10 cellular contexts compared by ENCODE assay signal in genomic region chr11:111944651-111945051, GRCh38. TPM values are rescaled to one million over a fixed set of nuclear protein-coding genes. Genes with fewer than 3 reads are reported as not detected.
DNase-seq lines count a peak whose midpoint lies in the region; ATAC-seq and TF ChIP-seq lines count a peak whose summit lies in the region.
"Had no signal": no experiment of that assay in that cellular context is flagged by ENCODE, and none has a peak within 500 bp of the region (broad histone marks: within the 10 kb centered on the region; RNA-seq: fewer than 3 reads in every experiment).

No MANE protein-coding gene starts in this region.

- H3K36me3 ChIP-seq in IMR-90 (ENCODE audit: control insufficient read depth, insufficient read depth, low read length): no peaks in the 10 kb centered on the region
- H3K36me3 ChIP-seq in mesodermal cell (ENCODE audit: control insufficient read depth, insufficient read depth, low read length): peaks cover 10% of the 10 kb centered on the region

- H2AK9ac ChIP-seq in IMR-90 (replicated peaks; ENCODE audit: low read depth, low read length, poor library complexity): peak overlapping the region; percentile 70

- in situ Hi-C loops in IMR-90 (cut with MboI; ENCODE audit: low sequenced_read_pairs): no loop called here
- in situ Hi-C loops in astrocyte of the spinal cord (cut with HindIII; ENCODE audit: low sequenced_read_pairs): no loop called here

- H4K5ac ChIP-seq in IMR-90 (ENCODE audit: low read depth, low read length): peak overlapping the region; percentile 47

- DNase-seq in A172 (ENCODE audit: low spot score) (peak; percentile 55), IMR-90 (peak; percentile 83), astrocyte of the spinal cord (ENCODE audit: low read depth, low spot score) (peak; percentile 96), SW 1271 (lab: John Stamatoyannopoulos, UW) (no peak), NCI-H526 (lab: John Stamatoyannopoulos, UW) (no peak)
- DNase-seq: DMS53, NCI-H1092 treated with DMSO at 0.1 percent for 48 hours had no signal

- no peaks in the 10 kb centered on the region for H4K20me1 ChIP-seq in IMR-90 (ENCODE audit: insufficient read depth, low read length)

- peak overlapping the region; percentile 71 for H2AFZ ChIP-seq in IMR-90 (replicated peaks; ENCODE audit: low read length, poor library complexity)

- H3K27ac ChIP-seq in IMR-90 (ENCODE audit: insufficient read depth, low read length) (peak overlapping the region; percentile 78), mesodermal cell (ENCODE audit: low read depth, low read length, severe bottlenecking) (peak overlapping the region; percentile 54)

- intact Hi-C loops in IMR-90 (cut with micrococcal nuclease): no loop called here

- H3K79me1 ChIP-seq in IMR-90 (ENCODE audit: low read depth in 1 of 2, low read length in 2 of 2): peaks cover 7 to 36% of the 10 kb centered on the region in 2 experiments

- peak; percentile 40 for ATAC-seq in IMR-90 (ENCODE audit: low read depth)
- ATAC-seq in GM18511 (IDR thresholded peaks at IDR 0.05; ENCODE audit: unreplicated experiment): no peak
- no peak for ATAC-seq in GM19328 (IDR thresholded peaks at IDR 0.05; ENCODE audit: unreplicated experiment)

- peak overlapping the region; percentile 90 for H4K91ac ChIP-seq in IMR-90 (ENCODE audit: insufficient read depth, low read depth, low read length)

- H3K9me3 ChIP-seq in IMR-90 (ENCODE audit: control insufficient read depth, insufficient read depth, low read length) (no peaks in the 10 kb centered on the region), mesodermal cell (ENCODE audit: control insufficient read depth, low read length) (no peaks in the 10 kb centered on the region)

- no peak for TF ChIP-seq CTCF in IMR-90 (conservative IDR thresholded peaks at IDR 0.05; ENCODE audit: low read depth, low read length)
- TF ChIP-seq CTCF in astrocyte of the spinal cord (IDR thresholded peaks at IDR 0.05; ENCODE audit: low read depth, low read length): no peak

- dilution Hi-C loops in IMR-90 (cut with HindIII; ENCODE audit: low sequenced_read_pairs, unreplicated experiment): no loop called here

- no peak for TF ChIP-seq RAD21 in IMR-90 (IDR thresholded peaks at IDR 0.05; ENCODE audit: low read length)

- H3K18ac ChIP-seq in IMR-90 (ENCODE audit: low read depth, low read length): peak overlapping the region; percentile 60; the same call in 1 of the 2 replicates

- H4K8ac ChIP-seq in IMR-90 (ENCODE audit: low read depth in 2 of 2, low read length in 2 of 2): peak overlapping the region; percentile 53 to 84; a peak in 3 of 4 replicates

- H3K23ac ChIP-seq in IMR-90 (ENCODE audit: low read depth, low read length): peak overlapping the region; percentile 86

- H2BK120ac ChIP-seq in IMR-90 (ENCODE audit: low read depth, low read length): peak overlapping the region; percentile 90

- H3K56ac ChIP-seq in IMR-90 (ENCODE audit: extremely low read depth, insufficient read depth, low read length): no peak overlapping the region; the same call in 1 of the 2 replicates

- POLR2A ChIA-PET in IMR-90 (lab: Charles Lee; ENCODE audit: unreplicated experiment): no interaction called here

- 0% methylated on average over 1 of the region's 5 CpGs; no CpG with 5 or more reads in 1 of the 2 experiments for WGBS in IMR-90 (ENCODE audit: extremely low coverage in 2 of 2, insufficient read length in 1 of 2), 2 experiments
- WGBS in mesodermal cell (ENCODE audit: insufficient coverage in 2 of 2), 2 experiments: 90 to 92% methylated on average over 4 of the region's 5 CpGs

- BruUV-seq in IMR-90 (replicated peaks; lab: Mats Ljungman, UMichigan): no TSS peak

- 0 out of 2 replicates have a peak overlapping the region, but pooled peaks have one; percentile 20 for H3K9ac ChIP-seq in IMR-90 (ENCODE audit: low read depth, low read length)

- no peak for TF ChIP-seq POLR2A in IMR-90 (IDR thresholded peaks at IDR 0.05; ENCODE audit: low read depth, low read length)

- peaks cover 11% of the 10 kb centered on the region for H3K4me1 ChIP-seq in IMR-90 (ENCODE audit: control insufficient read depth, insufficient read depth, low read length)
- peaks cover 25% of the 10 kb centered on the region for H3K4me1 ChIP-seq in mesodermal cell (ENCODE audit: control insufficient read depth, insufficient read depth, low read length, poor library complexity, severe bottlenecking)

- peak overlapping the region; percentile 92 for H3K14ac ChIP-seq in IMR-90 (replicated peaks; ENCODE audit: low read depth, low read length)

- peak overlapping the region; percentile 97 for H2BK5ac ChIP-seq in IMR-90 (ENCODE audit: low read depth, low read length, poor library complexity, severe bottlenecking)

- no peak overlapping the region for H3K4me3 ChIP-seq in IMR-90 (ENCODE audit: insufficient read depth, low read depth, low read length)
- H3K4me3 ChIP-seq in astrocyte of the spinal cord (ENCODE audit: low read depth, low read length): no peak overlapping the region
- H3K4me3 ChIP-seq in mesodermal cell (ENCODE audit: extremely low read depth, insufficient read depth, low read length, poor library complexity, severe bottlenecking): no peak overlapping the region

- CTCF ChIA-PET in IMR-90 (lab: Yijun Ruan, JAX): interaction anchor here (0.6 to 2.2 kb wide), 4 partner anchors 10 to 37 kb away, joined by 3 to 6 read pairs (median 4); no protein-coding TSS in a partner anchor

- no peaks in the 10 kb centered on the region for H3K27me3 ChIP-seq in IMR-90 (ENCODE audit: control insufficient read depth, insufficient read depth, low read length)

- H3K4ac ChIP-seq in IMR-90 (ENCODE audit: low read depth, low read length): peak overlapping the region; percentile 85

- H3K9me1 ChIP-seq in IMR-90 (ENCODE audit: insufficient read depth, low read length): peaks cover 21% of the 10 kb centered on the region

- H3K4me2 ChIP-seq in IMR-90 (ENCODE audit: low read depth, low read length): peak overlapping the region; percentile 51; the same call in 1 of the 2 replicates

- H2BK20ac ChIP-seq in IMR-90 (ENCODE audit: low read depth, low read length): peak overlapping the region; percentile 83

- peak overlapping the region; percentile 76; the same call in 1 of the 2 replicates for H2AK5ac ChIP-seq in IMR-90 (ENCODE audit: low read depth, low read length)

- peak overlapping the region; percentile 85; the same call in 2 of the 3 replicates for H2BK15ac ChIP-seq in IMR-90 (ENCODE audit: low read depth, low read length)

TF ChIP-seq in IMR-90, 13 proteins besides CTCF, POLR2A, EP300 and RAD21:
- TF ChIP-seq FOS (IDR thresholded peaks at IDR 0.05; ENCODE audit: low read depth, low read length) (peak; percentile 85), RFX5 (IDR thresholded peaks at IDR 0.05; ENCODE audit: low read depth, low read length) (no peak), SMC3 (IDR thresholded peaks at IDR 0.05; ENCODE audit: low read depth, low read length) (peak; percentile 16; the same call in 1 of the 2 replicates), CEBPB (IDR thresholded peaks at IDR 0.05; ENCODE audit: low read depth, low read length) (peak; percentile 1; the same call in 1 of the 2 replicates), CHD1 (IDR thresholded peaks at IDR 0.05; ENCODE audit: low read depth, low read length) (no peak), BHLHE40 (IDR thresholded peaks at IDR 0.05; ENCODE audit: low read depth, low read length) (peak; percentile 13; the same call in 1 of the 2 replicates)

RNA-seq across cellular contexts. Expression of gene DIXDC1, which starts 7.5 kb away (rescaled TPM):
- total RNA-seq in A172 (2014; rRNA removed; shearing (Covaris generic)): 6.2 and 6.9 TPM in 2 replicates
- 10.4 and 11.1 TPM in 2 replicates for total RNA-seq in IMR-90 (2012; rRNA removed)
- 5.3 and 5.9 TPM in 2 replicates for polyA plus RNA-seq in IMR-90 (2012; rRNA removed)
- 2.0 and 3.9 TPM in 2 replicates for polyA plus RNA-seq in IMR-90 (2012; cell fraction: cytosol; rRNA removed)
- 3.3 and 7.3 TPM in 2 replicates for polyA plus RNA-seq in IMR-90 (2012; cell fraction: nucleus; rRNA removed; ENCODE audit: low replicate concordance)
- 17.2 TPM for polyA plus RNA-seq in mesodermal cell (2013, experiment 1 of 2)
- 15.0 TPM for polyA plus RNA-seq in mesodermal cell (2013, experiment 2 of 2)

RNA-seq across cellular contexts. Expression of gene C11orf52, which starts 25.9 kb away (rescaled TPM):
- not detected in 2 replicates for total RNA-seq in A172 (2014; rRNA removed; shearing (Covaris generic))
- 0.28 and 0.90 TPM in 2 replicates for total RNA-seq in IMR-90 (2012; rRNA removed)
- polyA plus RNA-seq in IMR-90 (2012; rRNA removed): 1.0 and 1.1 TPM in 2 replicates
- polyA plus RNA-seq in IMR-90 (2012; cell fraction: cytosol; rRNA removed): 0.57 and 0.73 TPM in 2 replicates
- 0.17 and 0.50 TPM in 2 replicates for polyA plus RNA-seq in IMR-90 (2012; cell fraction: nucleus; rRNA removed; ENCODE audit: low replicate concordance)
- 0.96 TPM for polyA plus RNA-seq in mesodermal cell (2013, experiment 1 of 2)
- 0.81 TPM for polyA plus RNA-seq in mesodermal cell (2013, experiment 2 of 2)

RNA-seq across cellular contexts. Expression of gene HSPB2, which starts 32.1 kb away (rescaled TPM):
- not detected in 2 replicates for total RNA-seq in A172 (2014; rRNA removed; shearing (Covaris generic))
- under 0.01 and 0.18 TPM in 2 replicates for total RNA-seq in IMR-90 (2012; rRNA removed)
- polyA plus RNA-seq in IMR-90 (2012; rRNA removed): 0.55 and 1.0 TPM in 2 replicates
- 0.27 and 0.36 TPM in 2 replicates for polyA plus RNA-seq in IMR-90 (2012; cell fraction: cytosol; rRNA removed)
- polyA plus RNA-seq in IMR-90 (2012; cell fraction: nucleus; rRNA removed; ENCODE audit: low replicate concordance): 0.68 and 0.70 TPM in 2 replicates
- 2.0 TPM for polyA plus RNA-seq in mesodermal cell (2013, experiment 1 of 2)
- 1.7 TPM for polyA plus RNA-seq in mesodermal cell (2013, experiment 2 of 2)

RNA-seq across cellular contexts. Expression of gene CRYAB, which starts 33.1 kb away (rescaled TPM):
- total RNA-seq in A172 (2014; rRNA removed; shearing (Covaris generic)): 0.34 TPM in 1 of 2 replicates, not detected in the other
- 3.9 and 6.5 TPM in 2 replicates for total RNA-seq in IMR-90 (2012; rRNA removed)
- polyA plus RNA-seq in IMR-90 (2012; rRNA removed): 16.5 and 19.5 TPM in 2 replicates
- polyA plus RNA-seq in IMR-90 (2012; cell fraction: cytosol; rRNA removed): 12.3 and 25.3 TPM in 2 replicates
- polyA plus RNA-seq in IMR-90 (2012; cell fraction: nucleus; rRNA removed; ENCODE audit: low replicate concordance): 4.3 and 6.7 TPM in 2 replicates
- 41.3 TPM for polyA plus RNA-seq in mesodermal cell (2013, experiment 1 of 2)
- 29.9 TPM for polyA plus RNA-seq in mesodermal cell (2013, experiment 2 of 2)

Comparison
In these comparisons a context has a peak if more than half of its experiments do, and no peak if none do; other contexts are left out.
1. DNase-seq: peak in A172 (single experiment), IMR-90 (single experiment) and astrocyte of the spinal cord (single experiment); none in SW 1271 (0 of 2) and NCI-H526 (0 of 2).